8 cellular contexts compared by ENCODE assay signal in genomic region chr10:43304687-43305333, GRCh38. TPM values are rescaled to one million over a fixed set of nuclear protein-coding genes. Genes with fewer than 3 reads are reported as not detected.
DNase-seq lines count a peak whose midpoint lies in the region; ATAC-seq, FAIRE-seq and TF ChIP-seq lines count a peak whose summit lies in the region.

No MANE protein-coding gene starts in this region.

- dilution Hi-C loops in IMR-90 (cut with HindIII; ENCODE audit: low sequenced_read_pairs, unreplicated experiment), result no loop called here

- no peak overlapping the region for H3K18ac ChIP-seq in IMR-90 (ENCODE audit: low read depth, low read length)

- TF ChIP-seq EP300 in HepG2 (IDR thresholded peaks at IDR 0.05; ENCODE audit: low read depth in 2 of 2, low read length in 2 of 2), result no peak
- no peak for TF ChIP-seq EP300 in HepG2 (CRISPR knock-in tag; IDR thresholded peaks at IDR 0.05; ENCODE audit: borderline replicate concordance)

- peak overlapping the region in 2 of 11 experiments; percentile 20 to 37; a peak in 2 of 22 replicates for H3K27ac ChIP-seq in BLaER1 treated with 17β-estradiol and CSF1 and Interleukin-3, amounts not matched to agents 10 nM and 100 nM
- H3K27ac ChIP-seq in IMR-90 (ENCODE audit: insufficient read depth, low read length) (no peak overlapping the region), HepG2 (ENCODE audit: extremely low read length, insufficient read depth, low read length) (no peak overlapping the region)

- no peak overlapping the region for H2AK5ac ChIP-seq in IMR-90 (ENCODE audit: low read depth, low read length)

- H3K23ac ChIP-seq in IMR-90 (ENCODE audit: low read depth, low read length), result no peak overlapping the region

- H3K9me3 ChIP-seq in BLaER1 treated with 17β-estradiol and CSF1 and Interleukin-3, amounts not matched to agents 10 nM and 100 nM (replicated peaks in 1 of 11), result peaks cover 15 to 27% (median 24%) of the 10 kb centered on the region in 11 experiments
- H3K9me3 ChIP-seq in IMR-90 (ENCODE audit: control insufficient read depth, insufficient read depth, low read length) (no peaks in the 10 kb centered on the region; the same call in 1 of the 2 replicates), HepG2 (ENCODE audit: low read length) (0 out of 2 replicates have a peak, but pooled peaks cover 7% of the 10 kb centered on the region), BE2C (no peaks in the 10 kb centered on the region)

- 3% methylated on average over 15 of the region's 42 CpGs; no CpG with 5 or more reads in 1 of the 2 experiments for WGBS in IMR-90 (ENCODE audit: extremely low coverage in 2 of 2, insufficient read length in 1 of 2), 2 experiments
- WGBS in HepG2 (ENCODE audit: low lambda C conversion rate), result 10% methylated on average over 33 of the region's 42 CpGs

- no peak for TF ChIP-seq RAD21 in IMR-90 (IDR thresholded peaks at IDR 0.05; ENCODE audit: low read length)
- TF ChIP-seq RAD21 in HepG2 (CRISPR knock-in tag; IDR thresholded peaks at IDR 0.05), result no peak

- H3K9me1 ChIP-seq in IMR-90 (ENCODE audit: insufficient read depth, low read length), result no peaks in the 10 kb centered on the region

- peak; percentile 8 for DNase-seq in IMR-90
- DNase-seq in activated CD4-positive, alpha-beta T cell treated with anti-CD3 and anti-CD28 coated beads for 4 hours, result peak; percentile 70 to 76
- no peak for DNase-seq in HepG2 (ENCODE audit: low spot score)
- DNase-seq in stimulated activated CD4-positive, alpha-beta T cell treated with anti-CD3 and anti-CD28 coated beads, Interleukin-1b, Interleukin-23, amount 100 ng/mL, for 48 hours, result peak; percentile 51
- no peak for DNase-seq in BE2C

- H2AFZ ChIP-seq in IMR-90 (replicated peaks; ENCODE audit: low read length, poor library complexity), result peak overlapping the region; percentile 84
- H2AFZ ChIP-seq in HepG2 (ENCODE audit: low read length), result no peak overlapping the region

- no peaks in the 10 kb centered on the region for H3K9me3 Mint-ChIP-seq in dendritic cell treated with granulocyte-macrophage colony-stimulating factor and Interleukin-4, amounts not matched to agents 40 ng/mL and 50 ng/mL, for 4 days

- in situ Hi-C loops in IMR-90 (cut with MboI; ENCODE audit: low sequenced_read_pairs) (no loop called here), HepG2 (cut with HindIII; ENCODE audit: extremely low pct_ligation_motif_present, low pct_unique_long_range_greater_than_20kb) (no loop called here)

- H3K4me3 ChIP-seq in BLaER1 treated with 17β-estradiol and CSF1 and Interleukin-3, amounts not matched to agents 10 nM and 100 nM, result peak overlapping the region; percentile 36 to 61 (median 52); a peak in 19 of 20 replicates
- peak overlapping the region; percentile 7 for H3K4me3 ChIP-seq in IMR-90 (ENCODE audit: insufficient read depth, low read depth, low read length)
- peak overlapping the region; percentile 36 to 55 (median 37); a peak in 4 of 6 replicates for H3K4me3 ChIP-seq in HepG2 (replicated peaks in 1 of 3; ENCODE audit: insufficient read depth in 1 of 3, low read depth in 2 of 3, low read length in 3 of 3)
- H3K4me3 ChIP-seq in BE2C (ENCODE audit: low read depth, low read length), result no peak overlapping the region

- peak overlapping the region; percentile 68 to 93 (median 84) for H3K4me2 ChIP-seq in BLaER1 treated with 17β-estradiol and CSF1 and Interleukin-3, amounts not matched to agents 10 nM and 100 nM
- H3K4me2 ChIP-seq in IMR-90 (ENCODE audit: low read depth, low read length) (peak overlapping the region; percentile 25), HepG2 (ENCODE audit: low read depth, low read length) (peak overlapping the region; percentile 73)

- H4K91ac ChIP-seq in IMR-90 (ENCODE audit: insufficient read depth, low read depth, low read length), result no peak overlapping the region

- ATAC-seq in IMR-90 (ENCODE audit: low read depth) (peak; percentile 91), HepG2 (peak; percentile 84), HG03571 (IDR thresholded peaks at IDR 0.05; ENCODE audit: unreplicated experiment) (no peak)

- peak overlapping the region in 10 of 11 experiments; percentile 41 to 68 (median 53); a peak in 16 of 22 replicates for H3K9ac ChIP-seq in BLaER1 treated with 17β-estradiol and CSF1 and Interleukin-3, amounts not matched to agents 10 nM and 100 nM
- H3K9ac ChIP-seq in IMR-90 (ENCODE audit: low read depth, low read length) (no peak overlapping the region), HepG2 (ENCODE audit: insufficient read depth, low read depth, low read length) (no peak overlapping the region)

- H3K27me3 Mint-ChIP-seq in dendritic cell treated with granulocyte-macrophage colony-stimulating factor and Interleukin-4, amounts not matched to agents 40 ng/mL and 50 ng/mL, for 4 days, result peaks cover 14% of the 10 kb centered on the region

- intact Hi-C loops in IMR-90 (cut with micrococcal nuclease), result no loop called here
- intact Hi-C loops in dendritic cell treated with granulocyte-macrophage colony-stimulating factor and Interleukin-4, amounts not matched to agents 40 ng/mL and 50 ng/mL, for 4 days (cut with micrococcal nuclease), result no loop called here
- intact Hi-C loops in HepG2 (cut with micrococcal nuclease; ENCODE audit: unreplicated experiment), result no loop called here

- H3K36me3 ChIP-seq in BLaER1 treated with 17β-estradiol and CSF1 and Interleukin-3, amounts not matched to agents 10 nM and 100 nM, result peaks cover 0 to 8% (median 0%) of the 10 kb centered on the region in 11 experiments; a peak in 1 of 22 replicates
- no peaks in the 10 kb centered on the region for H3K36me3 ChIP-seq in IMR-90 (ENCODE audit: control insufficient read depth, insufficient read depth, low read length)
- H3K36me3 ChIP-seq in HepG2 (replicated peaks in 1 of 2; ENCODE audit: control insufficient read depth in 1 of 2, insufficient read depth in 2 of 2, low read length in 2 of 2), result no peaks in the 10 kb centered on the region
- no peaks in the 10 kb centered on the region for H3K36me3 ChIP-seq in BE2C

- H3K79me2 ChIP-seq in HepG2 (ENCODE audit: insufficient read depth, low read length), result no peaks in the 10 kb centered on the region

- no TSS peak for BruUV-seq in IMR-90 (replicated peaks; lab: Mats Ljungman, UMichigan)
- no TSS peak for BruUV-seq in HepG2 (replicated peaks; lab: Mats Ljungman, UMichigan)

- peaks cover 6 to 19% (median 14%) of the 10 kb centered on the region in 10 experiments for H3K4me1 ChIP-seq in BLaER1 treated with 17β-estradiol and CSF1 and Interleukin-3, amounts not matched to agents 10 nM and 100 nM
- H3K4me1 ChIP-seq in IMR-90 (ENCODE audit: control insufficient read depth, insufficient read depth, low read length), result no peaks in the 10 kb centered on the region
- peaks cover 16% of the 10 kb centered on the region for H3K4me1 ChIP-seq in HepG2 (ENCODE audit: insufficient read depth, low read length)
- no peaks in the 10 kb centered on the region for H3K4me1 ChIP-seq in BE2C

- H3K4ac ChIP-seq in IMR-90 (ENCODE audit: low read depth, low read length), result no peak overlapping the region

- peak overlapping the region; percentile 62 for H3K4me3 Mint-ChIP-seq in dendritic cell treated with granulocyte-macrophage colony-stimulating factor and Interleukin-4, amounts not matched to agents 40 ng/mL and 50 ng/mL, for 4 days

- H4K5ac ChIP-seq in IMR-90 (ENCODE audit: low read depth, low read length), result no peak overlapping the region

- H3K79me1 ChIP-seq in IMR-90 (ENCODE audit: low read depth in 1 of 2, low read length in 2 of 2), result no peaks in the 10 kb centered on the region

- no peak overlapping the region for H2BK15ac ChIP-seq in IMR-90 (ENCODE audit: low read depth, low read length)

- no peak overlapping the region for H2AK9ac ChIP-seq in IMR-90 (replicated peaks; ENCODE audit: low read depth, low read length, poor library complexity)

- POLR2A ChIA-PET in IMR-90 (lab: Charles Lee; ENCODE audit: unreplicated experiment) (no interaction called here), HepG2 (lab: Yijun Ruan, JAX) (no interaction called here)

- no peaks in the 10 kb centered on the region for H3K36me3 Mint-ChIP-seq in dendritic cell treated with granulocyte-macrophage colony-stimulating factor and Interleukin-4, amounts not matched to agents 40 ng/mL and 50 ng/mL, for 4 days (ENCODE audit: low read depth)

- no peak for TF ChIP-seq CTCF in IMR-90 (conservative IDR thresholded peaks at IDR 0.05; ENCODE audit: low read depth, low read length)
- no peak for TF ChIP-seq CTCF in HepG2 (CRISPR knock-in tag; IDR thresholded peaks at IDR 0.05)
- no peak for TF ChIP-seq CTCF in BE2C (IDR thresholded peaks at IDR 0.05; ENCODE audit: low read depth, low read length)

- TF ChIP-seq POLR2A in IMR-90 (IDR thresholded peaks at IDR 0.05; ENCODE audit: low read depth, low read length) (no peak), HepG2 (IDR thresholded peaks at IDR 0.05; ENCODE audit: insufficient read depth in 1 of 2, low read depth in 2 of 2, low read length in 2 of 2) (no peak)

- H3K14ac ChIP-seq in IMR-90 (replicated peaks; ENCODE audit: low read depth, low read length), result no peak overlapping the region

- FAIRE-seq in HepG2 (lab: Jason Lieb, UNC), result no peak

- no peak overlapping the region for H2BK120ac ChIP-seq in IMR-90 (ENCODE audit: low read depth, low read length)

- no peak overlapping the region for H2BK5ac ChIP-seq in IMR-90 (ENCODE audit: low read depth, low read length, poor library complexity, severe bottlenecking)

- H4K20me1 ChIP-seq in BLaER1 treated with 17β-estradiol and CSF1 and Interleukin-3, amounts not matched to agents 10 nM and 100 nM, result no peaks in the 10 kb centered on the region
- H4K20me1 ChIP-seq in IMR-90 (ENCODE audit: insufficient read depth, low read length) (no peaks in the 10 kb centered on the region), HepG2 (ENCODE audit: insufficient read depth, low read length) (no peaks in the 10 kb centered on the region)

- no peak overlapping the region for H3K56ac ChIP-seq in IMR-90 (ENCODE audit: extremely low read depth, insufficient read depth, low read length)

- H3K27me3 ChIP-seq in BLaER1 treated with 17β-estradiol and CSF1 and Interleukin-3, amounts not matched to agents 10 nM and 100 nM, result peaks cover 0 to 26% (median 19%) of the 10 kb centered on the region in 11 experiments; a peak in 16 of 22 replicates
- peaks cover 32% of the 10 kb centered on the region for H3K27me3 ChIP-seq in IMR-90 (ENCODE audit: control insufficient read depth, insufficient read depth, low read length)
- H3K27me3 ChIP-seq in HepG2 (ENCODE audit: control insufficient read depth in 1 of 2, insufficient read depth in 2 of 2, low read length in 2 of 2), result peaks cover 2 to 44% of the 10 kb centered on the region in 2 experiments; a peak in 4 of 5 replicates
- H3K27me3 ChIP-seq in BE2C, result peaks cover 60% of the 10 kb centered on the region

- H3K4me1 Mint-ChIP-seq in dendritic cell treated with granulocyte-macrophage colony-stimulating factor and Interleukin-4, amounts not matched to agents 40 ng/mL and 50 ng/mL, for 4 days (ENCODE audit: low read depth), result peaks cover 21% of the 10 kb centered on the region

- H2BK20ac ChIP-seq in IMR-90 (ENCODE audit: low read depth, low read length), result no peak overlapping the region

- no peak overlapping the region for H4K8ac ChIP-seq in IMR-90 (ENCODE audit: low read depth in 2 of 2, low read length in 2 of 2)

- H3K27ac Mint-ChIP-seq in dendritic cell treated with granulocyte-macrophage colony-stimulating factor and Interleukin-4, amounts not matched to agents 40 ng/mL and 50 ng/mL, for 4 days, result peak overlapping the region; percentile 55

- CTCF ChIA-PET in IMR-90 (lab: Yijun Ruan, JAX) (interaction anchor here (2.0 kb wide), 1 partner anchor 12 kb away, joined by 8 read pairs; no protein-coding TSS in a partner anchor), HepG2 (lab: Yijun Ruan, JAX; ENCODE audit: low intra/inter-chr PET ratio, low total read pairs) (no interaction called here)

RNA-seq across cellular contexts. Expression of gene RASGEF1A, which starts 37.9 kb away (rescaled TPM):
- total RNA-seq in IMR-90 (2012; rRNA removed) (0.18 and 0.28 TPM in 2 replicates), HepG2 (2016; rRNA removed; fragmentation: Illumina TruSeq; extraction: Trizol) (0.20 and 0.39 TPM in 2 replicates)
- polyA plus RNA-seq in IMR-90 (2012; rRNA removed) (0.15 and 0.55 TPM in 2 replicates), HepG2 (2011; rRNA removed) (0.14 and 0.41 TPM in 2 replicates)
- polyA plus RNA-seq in IMR-90 (2012; cell fraction: cytosol; rRNA removed), result 0.10 and 0.29 TPM in 2 replicates
- polyA plus RNA-seq in IMR-90 (2012; cell fraction: nucleus; rRNA removed; ENCODE audit: low replicate concordance), result 0.44 and 0.64 TPM in 2 replicates
- total RNA-seq in HepG2 (2016; cell fraction: cytosol; rRNA removed; fragmentation: Illumina TruSeq; extraction: Trizol; ENCODE audit: low read depth), result 0.61 TPM in 1 of 2 replicates, not detected in the other
- total RNA-seq in HepG2 (2016; cell fraction: insoluble cytoplasmic fraction; rRNA removed; fragmentation: Illumina TruSeq; extraction: Trizol), result 0.11 and 0.51 TPM in 2 replicates
- total RNA-seq in HepG2 (2016; cell fraction: membrane; rRNA removed; fragmentation: Illumina TruSeq; extraction: Trizol), result 0.28 and 0.45 TPM in 2 replicates
- total RNA-seq in HepG2 (2016; cell fraction: nucleus; rRNA removed; fragmentation: Illumina TruSeq; extraction: Trizol), result 0.31 TPM in 1 of 2 replicates, not detected in the other
- 0.23 and 0.33 TPM in 2 replicates for polyA plus RNA-seq in HepG2 (2011; cell fraction: cytosol; rRNA removed)
- polyA plus RNA-seq in HepG2 (2011; cell fraction: nucleus; rRNA removed), result 0.34 and 0.90 TPM in 2 replicates
- polyA plus RNA-seq in HepG2 (2012), result 0.04 and 0.09 TPM in 2 replicates
- 0.08 and 0.25 TPM in 2 replicates for polyA plus RNA-seq in HepG2 (2016; cell fraction: cytosol; fragmentation: Illumina TruSeq; extraction: Trizol; ENCODE audit: low read depth)
- 0.42 and 0.59 TPM in 2 replicates for polyA plus RNA-seq in HepG2 (2016; cell fraction: insoluble cytoplasmic fraction; fragmentation: Illumina TruSeq; extraction: Trizol; ENCODE audit: low read depth)
- 0.24 and 0.30 TPM in 2 replicates for polyA plus RNA-seq in HepG2 (2016; cell fraction: membrane; fragmentation: Illumina TruSeq; extraction: Trizol; ENCODE audit: low read depth)
- polyA plus RNA-seq in HepG2 (2016; cell fraction: nucleus; fragmentation: Illumina TruSeq; extraction: Trizol; ENCODE audit: insufficient read depth, low read depth), result 0.36 and 0.65 TPM in 2 replicates
- 0.10 and 0.72 TPM in 2 replicates for polyA minus RNA-seq in HepG2 (2011; rRNA and poly(A)+ RNA removed; ENCODE audit: low replicate concordance)
- polyA minus RNA-seq in HepG2 (2011; cell fraction: cytosol; rRNA and poly(A)+ RNA removed), result not detected in 2 replicates
- polyA minus RNA-seq in HepG2 (2011; cell fraction: nucleus; rRNA and poly(A)+ RNA removed), result 0.75 TPM in 1 of 2 replicates, not detected in the other
- 0.25 TPM for polyA plus RNA-seq in BE2C (2012; ENCODE audit: insufficient read depth, insufficient read length, low read depth)

Comparison
In these comparisons a context has a peak if more than half of its experiments do, and no peak if none do; other contexts are left out.
1. H3K4me2 ChIP-seq: peak in every context shown above with its lines; median percentile 84 in BLaER1 treated with 17β-estradiol and CSF1 and Interleukin-3, amounts not matched to agents 10 nM and 100 nM; 73 in HepG2; 25 in IMR-90.
2. H3K9ac ChIP-seq: peak in BLaER1 treated with 17β-estradiol and CSF1 and Interleukin-3, amounts not matched to agents 10 nM and 100 nM (10 of 11); none in IMR-90 (single experiment) and HepG2 (single experiment).
3. DNase-seq: peak in IMR-90 (single experiment), activated CD4-positive, alpha-beta T cell treated with anti-CD3 and anti-CD28 coated beads for 4 hours (2 of 2) and stimulated activated CD4-positive, alpha-beta T cell treated with anti-CD3 and anti-CD28 coated beads, Interleukin-1b, Interleukin-23, amount 100 ng/mL, for 48 hours (single experiment); none in HepG2 (single experiment) and BE2C (single experiment).